In the genomic region with DNA sequence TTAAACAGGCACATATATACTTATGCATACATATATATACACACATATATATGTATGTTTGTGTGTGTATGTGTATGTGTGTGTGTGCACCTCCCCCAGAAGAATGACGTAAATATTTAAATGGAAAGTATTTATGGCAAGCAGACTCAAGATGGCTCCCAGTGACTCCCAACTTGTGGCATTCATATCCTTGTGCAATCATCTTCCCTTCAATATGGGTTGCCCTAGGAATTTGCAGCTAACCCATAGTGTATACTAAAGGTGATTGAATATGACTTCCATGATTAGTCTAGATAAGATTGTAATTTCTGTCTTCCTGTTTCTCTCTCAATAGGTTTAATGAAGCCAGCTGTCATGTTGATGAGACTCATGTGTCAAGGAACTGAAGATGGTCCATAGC, we compare ENCODE assay signal across 1 cellular context.
TF ChIP-seq lines count a peak whose summit lies in the region.

No MANE protein-coding gene starts in this region.

TF ChIP-seq in H1, 55 proteins besides CTCF, POLR2A, EP300 and RAD21:
- TF ChIP-seq GTF2F1 (IDR thresholded peaks at IDR 0.05; ENCODE audit: borderline replicate concordance, low read depth, low read length), result no peak
- TF ChIP-seq MAFK (IDR thresholded peaks at IDR 0.05; ENCODE audit: low read depth, low read length), result no peak
